1 cellular context compared by ENCODE assay signal in the genomic region with DNA sequence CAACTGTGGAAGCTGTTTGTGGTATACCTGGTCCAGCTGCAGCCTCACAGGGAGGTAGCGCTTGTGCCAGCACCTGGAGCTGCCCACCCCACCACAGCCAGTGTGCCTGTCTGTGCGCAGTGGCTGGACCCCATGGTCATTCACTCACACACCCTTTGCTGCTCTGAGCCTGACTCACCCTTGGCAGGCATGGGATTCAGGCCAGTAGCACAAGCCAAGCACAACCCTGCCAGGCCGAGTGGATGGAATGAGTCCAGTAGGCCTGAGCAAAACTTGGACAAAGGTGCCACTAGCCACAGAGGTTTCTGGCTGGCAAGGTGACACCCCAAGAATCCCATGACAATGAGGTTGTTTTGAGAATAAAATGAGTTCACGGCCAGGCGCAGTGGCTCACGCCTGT.
TF ChIP-seq lines count a peak whose summit lies in the region.

No MANE protein-coding gene starts in this region.

TF ChIP-seq in K562, 482 proteins besides CTCF, POLR2A, EP300 and RAD21 (continued from another document):
- TF ChIP-seq, protein P1, sequence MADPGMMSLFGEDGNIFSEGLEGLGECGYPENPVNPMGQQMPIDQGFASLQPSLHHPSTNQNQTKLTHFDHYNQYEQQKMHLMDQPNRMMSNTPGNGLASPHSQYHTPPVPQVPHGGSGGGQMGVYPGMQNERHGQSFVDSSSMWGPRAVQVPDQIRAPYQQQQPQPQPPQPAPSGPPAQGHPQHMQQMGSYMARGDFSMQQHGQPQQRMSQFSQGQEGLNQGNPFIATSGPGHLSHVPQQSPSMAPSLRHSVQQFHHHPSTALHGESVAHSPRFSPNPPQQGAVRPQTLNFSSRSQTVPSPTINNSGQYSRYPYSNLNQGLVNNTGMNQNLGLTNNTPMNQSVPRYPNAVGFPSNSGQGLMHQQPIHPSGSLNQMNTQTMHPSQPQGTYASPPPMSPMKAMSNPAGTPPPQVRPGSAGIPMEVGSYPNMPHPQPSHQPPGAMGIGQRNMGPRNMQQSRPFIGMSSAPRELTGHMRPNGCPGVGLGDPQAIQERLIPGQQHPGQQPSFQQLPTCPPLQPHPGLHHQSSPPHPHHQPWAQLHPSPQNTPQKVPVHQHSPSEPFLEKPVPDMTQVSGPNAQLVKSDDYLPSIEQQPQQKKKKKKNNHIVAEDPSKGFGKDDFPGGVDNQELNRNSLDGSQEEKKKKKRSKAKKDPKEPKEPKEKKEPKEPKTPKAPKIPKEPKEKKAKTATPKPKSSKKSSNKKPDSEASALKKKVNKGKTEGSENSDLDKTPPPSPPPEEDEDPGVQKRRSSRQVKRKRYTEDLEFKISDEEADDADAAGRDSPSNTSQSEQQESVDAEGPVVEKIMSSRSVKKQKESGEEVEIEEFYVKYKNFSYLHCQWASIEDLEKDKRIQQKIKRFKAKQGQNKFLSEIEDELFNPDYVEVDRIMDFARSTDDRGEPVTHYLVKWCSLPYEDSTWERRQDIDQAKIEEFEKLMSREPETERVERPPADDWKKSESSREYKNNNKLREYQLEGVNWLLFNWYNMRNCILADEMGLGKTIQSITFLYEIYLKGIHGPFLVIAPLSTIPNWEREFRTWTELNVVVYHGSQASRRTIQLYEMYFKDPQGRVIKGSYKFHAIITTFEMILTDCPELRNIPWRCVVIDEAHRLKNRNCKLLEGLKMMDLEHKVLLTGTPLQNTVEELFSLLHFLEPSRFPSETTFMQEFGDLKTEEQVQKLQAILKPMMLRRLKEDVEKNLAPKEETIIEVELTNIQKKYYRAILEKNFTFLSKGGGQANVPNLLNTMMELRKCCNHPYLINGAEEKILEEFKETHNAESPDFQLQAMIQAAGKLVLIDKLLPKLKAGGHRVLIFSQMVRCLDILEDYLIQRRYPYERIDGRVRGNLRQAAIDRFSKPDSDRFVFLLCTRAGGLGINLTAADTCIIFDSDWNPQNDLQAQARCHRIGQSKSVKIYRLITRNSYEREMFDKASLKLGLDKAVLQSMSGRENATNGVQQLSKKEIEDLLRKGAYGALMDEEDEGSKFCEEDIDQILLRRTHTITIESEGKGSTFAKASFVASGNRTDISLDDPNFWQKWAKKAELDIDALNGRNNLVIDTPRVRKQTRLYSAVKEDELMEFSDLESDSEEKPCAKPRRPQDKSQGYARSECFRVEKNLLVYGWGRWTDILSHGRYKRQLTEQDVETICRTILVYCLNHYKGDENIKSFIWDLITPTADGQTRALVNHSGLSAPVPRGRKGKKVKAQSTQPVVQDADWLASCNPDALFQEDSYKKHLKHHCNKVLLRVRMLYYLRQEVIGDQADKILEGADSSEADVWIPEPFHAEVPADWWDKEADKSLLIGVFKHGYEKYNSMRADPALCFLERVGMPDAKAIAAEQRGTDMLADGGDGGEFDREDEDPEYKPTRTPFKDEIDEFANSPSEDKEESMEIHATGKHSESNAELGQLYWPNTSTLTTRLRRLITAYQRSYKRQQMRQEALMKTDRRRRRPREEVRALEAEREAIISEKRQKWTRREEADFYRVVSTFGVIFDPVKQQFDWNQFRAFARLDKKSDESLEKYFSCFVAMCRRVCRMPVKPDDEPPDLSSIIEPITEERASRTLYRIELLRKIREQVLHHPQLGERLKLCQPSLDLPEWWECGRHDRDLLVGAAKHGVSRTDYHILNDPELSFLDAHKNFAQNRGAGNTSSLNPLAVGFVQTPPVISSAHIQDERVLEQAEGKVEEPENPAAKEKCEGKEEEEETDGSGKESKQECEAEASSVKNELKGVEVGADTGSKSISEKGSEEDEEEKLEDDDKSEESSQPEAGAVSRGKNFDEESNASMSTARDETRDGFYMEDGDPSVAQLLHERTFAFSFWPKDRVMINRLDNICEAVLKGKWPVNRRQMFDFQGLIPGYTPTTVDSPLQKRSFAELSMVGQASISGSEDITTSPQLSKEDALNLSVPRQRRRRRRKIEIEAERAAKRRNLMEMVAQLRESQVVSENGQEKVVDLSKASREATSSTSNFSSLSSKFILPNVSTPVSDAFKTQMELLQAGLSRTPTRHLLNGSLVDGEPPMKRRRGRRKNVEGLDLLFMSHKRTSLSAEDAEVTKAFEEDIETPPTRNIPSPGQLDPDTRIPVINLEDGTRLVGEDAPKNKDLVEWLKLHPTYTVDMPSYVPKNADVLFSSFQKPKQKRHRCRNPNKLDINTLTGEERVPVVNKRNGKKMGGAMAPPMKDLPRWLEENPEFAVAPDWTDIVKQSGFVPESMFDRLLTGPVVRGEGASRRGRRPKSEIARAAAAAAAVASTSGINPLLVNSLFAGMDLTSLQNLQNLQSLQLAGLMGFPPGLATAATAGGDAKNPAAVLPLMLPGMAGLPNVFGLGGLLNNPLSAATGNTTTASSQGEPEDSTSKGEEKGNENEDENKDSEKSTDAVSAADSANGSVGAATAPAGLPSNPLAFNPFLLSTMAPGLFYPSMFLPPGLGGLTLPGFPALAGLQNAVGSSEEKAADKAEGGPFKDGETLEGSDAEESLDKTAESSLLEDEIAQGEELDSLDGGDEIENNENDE (IDR thresholded peaks at IDR 0.05; ENCODE audit: low read depth, low read length): no peak
- no peak for TF ChIP-seq SMAD2 (IDR thresholded peaks at IDR 0.05; ENCODE audit: low read depth, low read length)
- TF ChIP-seq ZNF589 (CRISPR knock-in tag; IDR thresholded peaks at IDR 0.05; ENCODE audit: low read depth): no peak
- no peak for TF ChIP-seq BDP1 (IDR thresholded peaks at IDR 0.05; ENCODE audit: insufficient read depth, insufficient read length)
- TF ChIP-seq ADNP (tag; IDR thresholded peaks at IDR 0.05): no peak
- no peak for TF ChIP-seq ARNT (IDR thresholded peaks at IDR 0.05)
- TF ChIP-seq CBFA2T3 (IDR thresholded peaks at IDR 0.05): no peak
- TF ChIP-seq, protein P2, sequence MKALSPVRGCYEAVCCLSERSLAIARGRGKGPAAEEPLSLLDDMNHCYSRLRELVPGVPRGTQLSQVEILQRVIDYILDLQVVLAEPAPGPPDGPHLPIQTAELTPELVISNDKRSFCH (CRISPR knock-in tag; IDR thresholded peaks at IDR 0.05): no peak
- TF ChIP-seq, protein P2 (tag; IDR thresholded peaks at IDR 0.05): no peak
- TF ChIP-seq SIRT6 (IDR thresholded peaks at IDR 0.05; ENCODE audit: low read depth, low read length): no peak
- TF ChIP-seq NRF1 (conservative IDR thresholded peaks at IDR 0.05 in 1 of 2, IDR thresholded peaks at IDR 0.05 in 1 of 2): no peak
- TF ChIP-seq SMARCE1 (IDR thresholded peaks at IDR 0.05): no peak
- no peak for TF ChIP-seq CBX5 (IDR thresholded peaks at IDR 0.05; ENCODE audit: borderline replicate concordance, low read depth)
TF ChIP-seq in K562: peak in this region for 0.
